In the genomic region with DNA sequence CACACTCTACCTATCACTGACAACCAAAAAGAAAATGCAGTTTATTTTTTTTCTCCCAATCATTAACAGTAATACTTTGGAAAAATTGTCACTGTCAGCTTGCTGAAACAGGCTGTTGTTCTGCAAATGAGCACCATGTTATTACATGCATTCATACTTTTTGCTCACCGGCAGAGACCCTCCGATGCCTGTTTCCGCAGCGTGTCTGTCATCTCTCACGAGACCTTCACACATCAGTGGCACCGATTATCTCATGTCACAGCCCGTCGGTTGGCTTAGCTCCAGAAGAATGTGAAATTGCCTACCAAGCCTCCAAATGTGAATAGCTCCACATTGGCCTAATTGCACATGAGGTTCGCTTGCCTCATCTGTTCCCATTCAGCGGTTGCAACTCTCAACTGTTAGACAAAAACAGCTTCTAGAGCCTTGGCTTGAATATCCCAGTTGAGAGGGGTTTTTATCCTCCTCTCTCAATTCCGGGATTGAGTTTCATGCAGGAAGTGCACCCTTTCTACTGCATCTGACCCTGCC, we compare ENCODE assay signal across 16 cellular contexts.
"Had no signal": no experiment of that assay in that cellular context is flagged by ENCODE, and none has a peak within 500 bp of the region (broad histone marks: within the 10 kb centered on the region; RNA-seq: fewer than 3 reads in every experiment).

No MANE protein-coding gene starts in this region.

- H3K27me3 ChIP-seq: left lung, testis, vagina had no signal

- H3K9me3 ChIP-seq: left lung, testis, vagina had no signal

- H3K27ac ChIP-seq: heart right ventricle, left lung, testis, vagina, VCaP had no signal

- H3K36me3 ChIP-seq: heart right ventricle, left lung, vagina had no signal

- H3K4me3 ChIP-seq: heart right ventricle, left lung, lung, testis, vagina had no signal

- H3K4me1 ChIP-seq: left lung, testis, vagina had no signal

- DNase-seq: activated CD4-positive, alpha-beta T cell treated with anti-CD3 and anti-CD28 coated beads, Interleukin-2, amount 10 ng/mL, durations not matched to agents 7 days and 5 days; activated CD8-positive, alpha-beta T cell treated with anti-CD3 and anti-CD28 coated beads, Interleukin-2, amount 10 ng/mL, durations not matched to agents 7 days and 5 days; activated gamma-delta T cell treated with Interleukin-2 at 50 U/mL for 16 hours; effector CD4-positive, alpha-beta T cell; foreskin fibroblast; heart right ventricle; kidney; left lung; naive thymus-derived CD8-positive, alpha-beta T cell; stimulated activated CD4-positive, alpha-beta T cell treated with anti-CD3 and anti-CD28 coated beads, Interleukin-2, amount 100 ng/mL, for 48 hours; stimulated activated CD8-positive, alpha-beta memory T cell treated with anti-CD3 and anti-CD28 coated beads, Interleukin-4, amount 100 ng/mL, for 48 hours; stimulated activated naive B cell treated with anti-CD40 and anti-IgM and Interleukin-4, amounts not matched to agents 10 μg/mL and 1 μg/mL and 100 μg/mL, for 72 hours; testis had no signal
